Comparison of ENCODE assay signal across 24 cellular contexts in the genomic region with DNA sequence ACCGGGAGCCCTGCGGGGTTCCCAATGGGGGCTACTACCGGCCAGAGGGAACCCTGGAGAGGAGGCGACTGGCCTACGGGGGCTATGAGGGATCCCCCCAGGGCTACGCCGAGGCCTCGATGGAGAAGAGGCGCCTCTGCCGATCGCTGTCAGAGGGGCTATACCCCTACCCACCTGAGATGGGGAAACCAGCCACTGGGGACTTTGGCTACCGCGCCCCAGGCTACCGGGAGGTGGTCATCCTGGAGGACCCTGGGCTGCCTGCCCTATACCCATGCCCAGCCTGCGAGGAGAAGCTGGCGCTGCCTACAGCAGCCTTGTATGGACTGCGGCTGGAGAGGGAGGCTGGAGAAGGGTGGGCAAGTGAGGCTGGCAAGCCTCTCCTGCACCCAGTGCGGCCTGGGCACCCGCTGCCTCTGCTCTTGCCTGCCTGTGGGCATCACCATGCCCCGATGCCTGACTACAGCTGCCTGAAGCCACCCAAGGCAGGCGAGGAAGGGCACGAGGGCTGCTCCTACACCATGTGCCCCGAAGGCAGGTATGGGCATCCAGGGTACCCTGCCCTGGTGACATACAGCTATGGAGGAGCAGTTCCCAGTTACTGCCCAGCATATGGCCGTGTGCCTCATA. TPM values are rescaled to one million over a fixed set of nuclear protein-coding genes. Genes with fewer than 3 reads are reported as not detected.
DNase-seq lines count a peak whose midpoint lies in the region; ATAC-seq and TF ChIP-seq lines count a peak whose summit lies in the region.
"Had no signal": no experiment of that assay in that cellular context is flagged by ENCODE, and none has a peak within 500 bp of the region (broad histone marks: within the 10 kb centered on the region; RNA-seq: fewer than 3 reads in every experiment).

No MANE protein-coding gene starts in this region.

- H3K4me3 Mint-ChIP-seq in MCF 10A (ENCODE audit: unreplicated experiment): no peak overlapping the region
- H3K4me3 Mint-ChIP-seq: activated CD8-positive, alpha-beta T cell treated with anti-CD3 and anti-CD28 coated beads, Interleukin-2, amount 10 ng/mL, durations not matched to agents 7 days and 5 days; activated naive CD4-positive, alpha-beta T cell treated with anti-CD3 and anti-CD28 coated beads, Interleukin-2, amount 10 ng/mL, durations not matched to agents 7 days and 5 days; activated T-cell treated with anti-CD3 and anti-CD28 coated beads, Interleukin-2, amount 50 U/mL, for 24 hours; B cell had no signal

- H3K27ac ChIP-seq in breast epithelium (peak overlapping the region; percentile 42 to 89), upper lobe of left lung (peak overlapping the region in 3 of 4 donors; percentile 48 to 78 (median 77))
- H3K27ac ChIP-seq: hepatocyte had no signal

- H3K36me3 Mint-ChIP-seq in MCF 10A (ENCODE audit: insufficient read depth, unreplicated experiment): peaks cover 43% of the 10 kb centered on the region

- H3K27me3 Mint-ChIP-seq in MCF 10A (ENCODE audit: insufficient read depth, unreplicated experiment): no peaks in the 10 kb centered on the region
- H3K27me3 Mint-ChIP-seq: activated T-cell treated with anti-CD3 and anti-CD28 coated beads, Interleukin-2, amount 50 U/mL, for 24 hours; B cell had no signal

- H3K4me1 ChIP-seq in breast epithelium: peaks cover 15 to 16% of the 10 kb centered on the region in 2 donors
- H3K4me1 ChIP-seq in upper lobe of left lung: peaks cover 47 to 59% (median 50%) of the 10 kb centered on the region in 4 donors

- no TSS peak for BruUV-seq in MCF 10A (replicated peaks; lab: Mats Ljungman, UMichigan)

- no peak for ATAC-seq in omental fat pad (ENCODE audit: low FRiP score)
- ATAC-seq in upper lobe of left lung (ENCODE audit: low FRiP score in 2 of 2): no peak
- no peak for ATAC-seq in HG03378 (IDR thresholded peaks at IDR 0.05; ENCODE audit: unreplicated experiment)
- ATAC-seq: activated CD8-positive, alpha-beta T cell treated with anti-CD3 and anti-CD28 coated beads, Interleukin-2, amount 10 ng/mL, durations not matched to agents 7 days and 5 days; body of pancreas had no signal

- H3K27me3 ChIP-seq in breast epithelium: no peaks in the 10 kb centered on the region
- H3K27me3 ChIP-seq in upper lobe of left lung: no peaks in the 10 kb centered on the region
- H3K27me3 ChIP-seq: body of pancreas, hepatocyte had no signal

- no peaks in the 10 kb centered on the region for H3K4me1 Mint-ChIP-seq in MCF 10A (ENCODE audit: insufficient read depth, unreplicated experiment)

- TF ChIP-seq EP300 in upper lobe of left lung (IDR thresholded peaks at IDR 0.05): no peak

- no peak overlapping the region for H3K4me3 ChIP-seq in breast epithelium
- H3K4me3 ChIP-seq in upper lobe of left lung: no peak overlapping the region
- H3K4me3 ChIP-seq: body of pancreas, hepatocyte had no signal

- POLR2A ChIA-PET in MCF 10A (lab: Yijun Ruan, JAX): interaction anchor here (1.2 kb wide), 1 partner anchor 11 kb away, joined by 4 read pairs; no protein-coding TSS in a partner anchor

- H3K27ac Mint-ChIP-seq in MCF 10A (ENCODE audit: low read depth, unreplicated experiment): no peak overlapping the region
- H3K27ac Mint-ChIP-seq: activated CD8-positive, alpha-beta T cell treated with anti-CD3 and anti-CD28 coated beads, Interleukin-2, amount 10 ng/mL, durations not matched to agents 7 days and 5 days; activated naive CD4-positive, alpha-beta T cell treated with anti-CD3 and anti-CD28 coated beads, Interleukin-2, amount 10 ng/mL, durations not matched to agents 7 days and 5 days; activated T-cell treated with anti-CD3 and anti-CD28 coated beads, Interleukin-2, amount 50 U/mL, for 24 hours; B cell; stimulated activated naive B cell treated with anti-CD40 and anti-IgM and Interleukin-4, amounts not matched to agents 10 μg/mL and 1 μg/mL and 100 μg/mL, for 72 hours had no signal

- H3K9me3 ChIP-seq in breast epithelium (no peaks in the 10 kb centered on the region), upper lobe of left lung (no peaks in the 10 kb centered on the region)
- H3K9me3 ChIP-seq: body of pancreas had no signal

- TF ChIP-seq CTCF in breast epithelium (IDR thresholded peaks at IDR 0.05) (no peak), MCF 10A (IDR thresholded peaks at IDR 0.05; ENCODE audit: unreplicated experiment) (no peak), omental fat pad (IDR thresholded peaks at IDR 0.05) (no peak), upper lobe of left lung (IDR thresholded peaks at IDR 0.05) (no peak)

- 90 to 92% methylated on average over 7 to 14 of the region's 24 CpGs for WGBS in upper lobe of left lung, 2 donors

- no peaks in the 10 kb centered on the region for H3K9me3 Mint-ChIP-seq in MCF 10A (ENCODE audit: unreplicated experiment)
- H3K9me3 Mint-ChIP-seq: activated naive CD4-positive, alpha-beta T cell treated with anti-CD3 and anti-CD28 coated beads, Interleukin-2, amount 10 ng/mL, durations not matched to agents 7 days and 5 days; activated T-cell treated with anti-CD3 and anti-CD28 coated beads, Interleukin-2, amount 50 U/mL, for 24 hours; stimulated activated naive B cell treated with anti-CD40 and anti-IgM and Interleukin-4, amounts not matched to agents 10 μg/mL and 1 μg/mL and 100 μg/mL, for 72 hours had no signal

- intact Hi-C loops in breast epithelium (cut with DNase I; ENCODE audit: low total_unique reads): no loop called here
- intact Hi-C loops in MCF 10A (cut with micrococcal nuclease): no loop called here

- CTCF ChIA-PET in MCF 10A (lab: Yijun Ruan, JAX): interaction anchor here (0.6 to 15.4 kb wide), 4 partner anchors 12 to 51 kb away, joined by 3 to 267 read pairs (median 4); a partner anchor contains a TSS

- H3K36me3 ChIP-seq in breast epithelium (no peaks in the 10 kb centered on the region), upper lobe of left lung (peaks cover 27 to 98% (median 80%) of the 10 kb centered on the region in 4 donors)

- peak in 1 of 2 donors; percentile 17 for DNase-seq in breast epithelium (ENCODE audit: low spot score in 2 of 2)
- no peak for DNase-seq in MCF 10A (ENCODE audit: unreplicated experiment)
- peak; percentile 7 for DNase-seq in epidermal melanocyte (ENCODE audit: insufficient read length, low spot score)
- DNase-seq in omental fat pad (ENCODE audit: low spot score): peak; percentile 19
- DNase-seq in upper lobe of left lung: no peak
- no peak for DNase-seq in globus pallidus (ENCODE audit: low spot score)
- DNase-seq in amygdala (lab: John Stamatoyannopoulos, UW): no peak
- DNase-seq: activated CD4-positive, CD25-positive, alpha-beta regulatory T cell; activated CD8-positive, alpha-beta T cell treated with anti-CD3 and anti-CD28 coated beads, Interleukin-2, amount 10 ng/mL, durations not matched to agents 7 days and 5 days; activated naive CD4-positive, alpha-beta T cell treated with anti-CD3 and anti-CD28 coated beads, Interleukin-2, amount 10 ng/mL, durations not matched to agents 7 days and 5 days; activated T-cell treated with anti-CD3 and anti-CD28 coated beads, Interleukin-2, amount 50 U/mL, for 24 hours; COR-L47; mammary epithelial cell; NCI-H1105; NCI-H2081 treated with DMSO at 0.1 percent for 48 hours; NCI-H524; stimulated activated CD4-positive, alpha-beta T cell treated with anti-CD3 and anti-CD28 coated beads, Interleukin-2, amount 100 ng/mL, for 24 hours; stimulated activated naive B cell treated with anti-CD40 and anti-IgM and Interleukin-4, amounts not matched to agents 10 μg/mL and 1 μg/mL and 100 μg/mL, for 72 hours; T1000 had no signal

- TF ChIP-seq POLR2A in breast epithelium (IDR thresholded peaks at IDR 0.05) (no peak), upper lobe of left lung (IDR thresholded peaks at IDR 0.05) (no peak)

RNA-seq across cellular contexts. Expression of a gene that starts 9.7 kb away (rescaled TPM):
- total RNA-seq in breast epithelium: 100 to 1,000 TPM in 2 of 3 donors, 10 to 100 TPM in 1; 65.4 to 228 (median 156) TPM
- total RNA-seq in MCF 10A (2022): 22.3 and 26.3 TPM in 2 replicates
- total RNA-seq in omental fat pad: 100 to 1,000 TPM in 3 of 4 donors, 10 to 100 TPM in 1; 97.7 to 444 (median 154) TPM
- 100 to 1,000 TPM in 5 of 6 donors, 10 to 100 TPM in 1; 99.1 to 703 (median 197) TPM for total RNA-seq in upper lobe of left lung

RNA-seq across cellular contexts. Expression of a gene that starts 19.6 kb away (rescaled TPM):
- total RNA-seq in breast epithelium (10 to 100 TPM; 31.8 to 45.8 (median 36.3) TPM), MCF 10A (2022) (35.2 and 39.9 TPM in 2 replicates), omental fat pad (10 to 100 TPM; 31.5 to 42.3 (median 36.3) TPM), upper lobe of left lung (10 to 100 TPM; 34.8 to 53.3 (median 46.7) TPM)

RNA-seq across cellular contexts. Expression of a gene that starts 37.9 kb away (rescaled TPM):
- total RNA-seq in breast epithelium (100 to 1,000 TPM; 169 to 708 (median 284) TPM), MCF 10A (2022) (6.4 and 12.0 TPM in 2 replicates), omental fat pad (100 to 1,000 TPM; 246 to 902 (median 719) TPM), upper lobe of left lung (100 to 1,000 TPM in 1 of 6 donors, 10 to 100 TPM in 5; 12.6 to 112 (median 48.9) TPM)
- total RNA-seq: B cell had no signal

RNA-seq across cellular contexts. Expression of a gene that starts 43.7 kb away (rescaled TPM):
- total RNA-seq in breast epithelium (under 1 TPM in 2 of 3 donors, not detected in 1; 0.16 to 0.33 TPM), MCF 10A (2022) (not detected in 2 replicates), omental fat pad (not detected), upper lobe of left lung (1 to 10 TPM in 1 of 6 donors, under 1 TPM in 2, not detected in 3; 0.11 to 3.1 (median 0.13) TPM)
- total RNA-seq: B cell, body of pancreas, endothelial cell of umbilical vein had no signal

RNA-seq across cellular contexts. Expression of a gene that starts 53.3 kb away (rescaled TPM):
- 100 to 1,000 TPM; 600 to 759 (median 614) TPM for total RNA-seq in breast epithelium
- 580 and 658 TPM in 2 replicates for total RNA-seq in MCF 10A (2022)
- total RNA-seq in omental fat pad: 100 to 1,000 TPM; 449 to 633 (median 553) TPM
- 100 to 1,000 TPM; 222 to 451 (median 363) TPM for total RNA-seq in upper lobe of left lung

Comparison
In these comparisons a context has a peak if more than half of its experiments do, and no peak if none do; other contexts are left out.
1. DNase-seq: peak in epidermal melanocyte (single experiment) and omental fat pad (single experiment); none in MCF 10A (single experiment), upper lobe of left lung (0 of 2), globus pallidus (single experiment) and amygdala (0 of 56).